Comparison of ENCODE assay signal across 18 cellular contexts in the genomic region with DNA sequence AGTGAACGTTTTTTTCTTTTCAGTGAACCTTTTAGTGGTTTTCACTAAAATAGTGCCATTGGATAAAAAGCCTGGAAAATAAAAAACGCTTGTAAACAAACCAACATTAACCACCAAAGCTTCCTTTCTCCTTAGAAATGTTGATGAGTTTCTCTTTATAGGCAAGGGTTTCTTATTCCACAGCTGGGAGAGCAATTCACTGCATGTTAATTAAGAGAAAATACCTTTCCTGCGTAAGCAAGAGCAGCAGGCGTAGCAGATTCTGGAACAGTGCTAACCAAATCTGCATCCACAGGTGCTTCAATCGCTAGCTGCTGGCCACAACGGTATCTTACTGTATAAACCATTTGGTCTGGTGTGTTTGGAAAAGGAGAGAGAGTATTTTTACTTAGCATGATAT. TPM values are rescaled to one million over a fixed set of nuclear protein-coding genes. Genes with fewer than 3 reads are reported as not detected.
DNase-seq lines count a peak whose midpoint lies in the region; ATAC-seq, FAIRE-seq and TF ChIP-seq lines count a peak whose summit lies in the region.
"Had no signal": no experiment of that assay in that cellular context is flagged by ENCODE, and none has a peak within 500 bp of the region (broad histone marks: within the 10 kb centered on the region; RNA-seq: fewer than 3 reads in every experiment).

No MANE protein-coding gene starts in this region.

- peak overlapping the region; percentile 92 for H3K27ac Mint-ChIP-seq in GM23338
- H3K27ac Mint-ChIP-seq: HFFc6, IgD-negative memory B cell had no signal

- 0 out of 2 replicates have a peak, but pooled peaks cover 8% of the 10 kb centered on the region for H4K20me1 ChIP-seq in GM23338 (replicated peaks; ENCODE audit: insufficient read depth)

- H3K9me3 Mint-ChIP-seq in GM23338 = no peaks in the 10 kb centered on the region
- H3K9me3 Mint-ChIP-seq: HFFc6, IgD-negative memory B cell had no signal

- no peak overlapping the region for H3K9ac ChIP-seq in HUES6 (ENCODE audit: low read length)
- H3K9ac ChIP-seq: BLaER1, GM23248 had no signal

- no peak for FAIRE-seq in small intestine (lab: Jason Lieb, UNC)

- H3K27ac ChIP-seq in GM23338 (ENCODE audit: low read depth) = peak overlapping the region; percentile 90
- peak overlapping the region; percentile 31; the same call in 1 of the 2 replicates for H3K27ac ChIP-seq in HUES6 (ENCODE audit: low read depth, low read length)
- peak overlapping the region; percentile 8 for H3K27ac ChIP-seq in cingulate gyrus (ENCODE audit: low read depth, low read length)
- no peak overlapping the region for H3K27ac ChIP-seq in small intestine (ENCODE audit: low read depth in 1 of 2, low read length in 1 of 2)
- H3K27ac ChIP-seq: BLaER1, GM23248, HL-60 had no signal

- H3K36me3 Mint-ChIP-seq in GM23338 (ENCODE audit: low read depth) = peaks cover 77% of the 10 kb centered on the region
- H3K36me3 Mint-ChIP-seq: IgD-negative memory B cell had no signal

- no peaks in the 10 kb centered on the region for H3K9me3 ChIP-seq in HUES6 (ENCODE audit: control insufficient read depth, insufficient read depth, low read depth, low read length)
- H3K9me3 ChIP-seq in small intestine (ENCODE audit: control insufficient read depth, low read depth) = no peaks in the 10 kb centered on the region
- H3K9me3 ChIP-seq: BLaER1 had no signal

- H3K27me3 ChIP-seq in GM23338 (ENCODE audit: insufficient read depth) (no peaks in the 10 kb centered on the region), HUES6 (ENCODE audit: control insufficient read depth, insufficient read depth, low read length) (no peaks in the 10 kb centered on the region), small intestine (ENCODE audit: control insufficient read depth in 2 of 2, insufficient read depth in 2 of 2, low read length in 2 of 2) (no peaks in the 10 kb centered on the region)
- H3K27me3 ChIP-seq: BLaER1 had no signal

- peaks cover 24% of the 10 kb centered on the region for H3K4me1 Mint-ChIP-seq in GM23338

- 88 to 91% (median 89%) methylated on average over 6 of the region's 6 CpGs for WGBS in small intestine, 3 donors

- ATAC-seq in GM23338 = peak; percentile 96
- no peak for ATAC-seq in GM19328 (IDR thresholded peaks at IDR 0.05; ENCODE audit: unreplicated experiment)

- H3K4me1 ChIP-seq in GM23338 (ENCODE audit: insufficient read depth) (peaks cover 23% of the 10 kb centered on the region; the same call in 1 of the 2 replicates), HUES6 (ENCODE audit: control insufficient read depth, insufficient read depth, low read length) (peaks cover 9% of the 10 kb centered on the region; the same call in 1 of the 2 replicates), small intestine (ENCODE audit: control insufficient read depth in 2 of 2, insufficient read depth in 1 of 2, low read depth in 1 of 2, low read length in 1 of 2) (no peaks in the 10 kb centered on the region)
- H3K4me1 ChIP-seq: BLaER1 had no signal

- H3K79me2 ChIP-seq in GM23338 (replicated peaks; ENCODE audit: insufficient read depth) = peaks cover 8% of the 10 kb centered on the region

- H3K36me3 ChIP-seq in GM23338 (ENCODE audit: insufficient read depth) = peaks cover 14% of the 10 kb centered on the region; the same call in 1 of the 2 replicates
- peaks cover 90% of the 10 kb centered on the region for H3K36me3 ChIP-seq in HUES6 (ENCODE audit: control insufficient read depth, insufficient read depth, low read length)
- no peaks in the 10 kb centered on the region for H3K36me3 ChIP-seq in small intestine (ENCODE audit: control insufficient read depth in 2 of 2, insufficient read depth in 2 of 2, low read length in 2 of 2)

- H3K4me2 ChIP-seq in GM23338 = peak overlapping the region; percentile 30
- H3K4me2 ChIP-seq: BLaER1 had no signal

- peak overlapping the region; percentile 1; the same call in 1 of the 2 replicates for H3K4me3 ChIP-seq in GM23338
- no peak overlapping the region for H3K4me3 ChIP-seq in HUES6 (ENCODE audit: low read depth, low read length)
- H3K4me3 ChIP-seq in small intestine (ENCODE audit: low read depth in 1 of 2, low read length in 2 of 2) = no peak overlapping the region
- H3K4me3 ChIP-seq: BLaER1, GM23248 had no signal

- no peak for TF ChIP-seq CTCF in GM23338 (conservative IDR thresholded peaks at IDR 0.05; ENCODE audit: low read depth in 2 of 2)

- H3K27me3 Mint-ChIP-seq in GM23338 (ENCODE audit: insufficient read depth, low read depth, poor library complexity) = no peaks in the 10 kb centered on the region
- H3K27me3 Mint-ChIP-seq: IgD-negative memory B cell had no signal

- H3F3A ChIP-seq in GM23338 (replicated peaks; ENCODE audit: low read depth) = no peaks in the 10 kb centered on the region

- H3K4me3 Mint-ChIP-seq in GM23338 = peak overlapping the region; percentile 54
- H3K4me3 Mint-ChIP-seq: HFFc6, IgD-negative memory B cell had no signal

- no peak overlapping the region for H2AFZ ChIP-seq in GM23338
- H2AFZ ChIP-seq: GM23248 had no signal

- DNase-seq in GM23338 (ENCODE audit: low spot score) (peak; percentile 84), iPS DF 19.7 (ENCODE audit: low read depth, low spot score) (peak; percentile 12), small intestine (no peak), NCI-H526 (lab: John Stamatoyannopoulos, UW) (no peak)
- no peak for DNase-seq in NK-92 treated with Interleukin-12 subunit alpha and Interleukin-12 subunit beta, amount 100 ng/mL, for 24 hours (lab: John Stamatoyannopoulos, UW)
- DNase-seq: 8988T, AML-193, Calu3, DMS 273 treated with DMSO at 0.1 percent for 48 hours, GM23248, HCEC 1CT, HFFc6 had no signal

- H3K9me2 ChIP-seq in GM23338 (ENCODE audit: insufficient read depth) = no peaks in the 10 kb centered on the region

TF ChIP-seq in GM23338, 12 proteins besides CTCF, POLR2A, EP300 and RAD21:
- TF ChIP-seq NANOG (IDR thresholded peaks at IDR 0.05; ENCODE audit: borderline replicate concordance) (peak; percentile 74; the same call in 1 of the 2 replicates), EZH2 (IDR thresholded peaks at IDR 0.05; ENCODE audit: low read depth, unreplicated experiment) (no peak)
TF ChIP-seq in GM23338: peak in this region for 1.

RNA-seq across cellular contexts. Expression of a gene that starts 13.3 kb away (rescaled TPM):
- 10.8 and 12.2 TPM in 2 replicates for total RNA-seq in GM23338 (2014; rRNA removed; shearing (Covaris generic))
- polyA plus RNA-seq in GM23338 (2016; fragmentation: Nextera tagmentation; extraction: Ambion mirVana) (35.6 and 38.4 TPM in 2 replicates), small intestine (1 to 10 TPM; 1.9 to 4.2 (median 4.0) TPM)

RNA-seq across cellular contexts. Expression of a gene that starts 34.9 kb away (rescaled TPM):
- total RNA-seq in GM23338 (2014; rRNA removed; shearing (Covaris generic)) = 87.4 and 96.8 TPM in 2 replicates
- 56.3 and 63.0 TPM in 2 replicates for polyA plus RNA-seq in GM23338 (2016; fragmentation: Nextera tagmentation; extraction: Ambion mirVana)
- polyA plus RNA-seq in small intestine = 1 to 10 TPM in 2 of 3 donors, under 1 TPM in 1; 0.67 to 6.0 (median 1.6) TPM

RNA-seq across cellular contexts. Expression of a gene that starts 35.5 kb away (rescaled TPM):
- 366 and 390 TPM in 2 replicates for total RNA-seq in GM23338 (2014; rRNA removed; shearing (Covaris generic))
- polyA plus RNA-seq in GM23338 (2016; fragmentation: Nextera tagmentation; extraction: Ambion mirVana) = 260 and 300 TPM in 2 replicates
- 10 to 100 TPM; 11.0 to 81.7 (median 14.1) TPM for polyA plus RNA-seq in small intestine

Comparison
In these comparisons a context has a peak if more than half of its experiments do, and no peak if none do; other contexts are left out.
1. DNase-seq: peak in GM23338 (single experiment) and iPS DF 19.7 (single experiment); none in small intestine (single experiment), NCI-H526 (0 of 2) and NK-92 treated with Interleukin-12 subunit alpha and Interleukin-12 subunit beta, amount 100 ng/mL, for 24 hours (single experiment).
2. H3K27ac ChIP-seq: peak in GM23338 (single experiment), HUES6 (single experiment) and cingulate gyrus (single experiment); none in small intestine (0 of 2).